Comparison of ENCODE assay signal across 1 cellular context in genomic region chr5:141882594-141883183, GRCh38.
TF ChIP-seq lines count a peak whose summit lies in the region.

No MANE protein-coding gene starts in this region.

TF ChIP-seq in K562, 482 proteins besides CTCF, POLR2A, EP300 and RAD21:
- TF ChIP-seq ZNF324 (CRISPR knock-in tag; IDR thresholded peaks at IDR 0.05), result no peak
- TF ChIP-seq RFX1 (IDR thresholded peaks at IDR 0.05), result peak; percentile 32; the same call in 1 of the 2 replicates
